Comparison of ENCODE assay signal across 8 cellular contexts in the genomic region with DNA sequence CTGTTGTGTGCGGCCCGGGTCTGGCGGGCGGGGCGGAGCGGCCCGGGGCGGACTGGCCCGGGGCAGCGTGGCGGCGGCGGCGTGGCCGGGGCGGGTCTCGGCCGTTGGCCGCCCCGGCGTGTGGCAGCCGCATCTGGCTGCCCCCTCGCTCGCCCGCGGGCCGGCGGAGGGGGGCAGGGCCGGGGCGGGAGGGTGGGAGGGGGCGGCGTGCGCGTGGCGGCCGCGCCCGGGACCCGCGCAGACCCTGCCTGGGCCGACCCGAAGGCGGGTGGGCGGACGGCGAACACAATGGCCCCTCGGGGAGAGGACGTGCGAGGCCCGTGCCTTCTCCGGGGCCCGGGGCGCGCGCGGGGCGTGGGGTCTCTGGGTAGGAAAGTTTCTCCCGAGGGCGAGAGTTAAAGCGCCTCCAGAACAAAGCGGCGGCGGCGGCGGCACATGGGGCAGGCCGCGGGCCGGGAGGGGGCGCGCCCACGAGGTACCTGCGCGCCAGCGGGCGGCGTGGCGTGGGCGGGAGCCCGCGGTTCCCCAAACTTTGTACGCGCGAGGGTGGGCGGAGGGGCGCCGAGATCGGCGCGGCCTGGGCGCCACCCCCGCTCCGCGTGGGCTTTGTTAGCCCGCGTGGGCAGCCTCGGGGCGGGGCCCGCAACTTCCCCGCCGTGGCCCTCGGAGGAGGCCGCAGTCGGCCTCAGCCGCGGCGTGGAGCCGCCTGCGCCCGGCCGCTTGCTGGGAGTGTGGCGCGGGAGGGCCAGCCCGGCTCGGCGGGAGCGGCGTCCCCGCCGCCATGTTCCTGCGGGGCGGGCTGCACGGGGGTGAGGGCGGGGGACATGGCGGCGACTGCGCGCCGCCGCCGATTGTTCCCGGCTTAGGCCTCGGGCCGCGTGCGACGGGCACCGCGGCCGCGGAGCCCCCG. TPM values are rescaled to one million over a fixed set of nuclear protein-coding genes. Genes with fewer than 3 reads are reported as not detected.
A peak's percentile ranks its signal among the peaks of the same experiment; 100 is the strongest.
DNase-seq lines count a peak whose midpoint lies in the region; ATAC-seq lines count a peak whose summit lies in the region.

No MANE protein-coding gene starts in this region.

- in situ Hi-C loops in SK-MEL-5 (cut with HindIII; ENCODE audit: low pct_unique_long_range_greater_than_20kb, low sequenced_read_pairs) = no loop called here

- intact Hi-C loops in left ventricle myocardium superior (cut with micrococcal nuclease) = no loop called here

- peak; percentile 33 for ATAC-seq in HG03025 (IDR thresholded peaks at IDR 0.05; ENCODE audit: low FRiP score, unreplicated experiment)
- peak; percentile 70 for ATAC-seq in left ventricle myocardium superior

- DNase-seq in NOMO-1 treated with dmso at 0.1 percent for 144 hours (lab: John Stamatoyannopoulos, UW; ENCODE audit: unreplicated experiment) (peak; percentile 38), NOMO-1 treated with DMSO at 0.1 percent for 48 hours (lab: John Stamatoyannopoulos, UW; ENCODE audit: unreplicated experiment) (no peak), SK-MEL-5 (ENCODE audit: low read depth, low spot score) (peak; percentile 30), left ventricle myocardium superior (peak; percentile 70), retina (peak; percentile 46), dedifferentiated amniotic fluid mesenchymal stem cell (ENCODE audit: extremely low spot score) (no peak)
- DNase-seq in activated naive CD8-positive, alpha-beta T cell treated with anti-CD3 and anti-CD28 coated beads, Interleukin-2, amount 50 U/mL, for 16 hours (ENCODE audit: low read depth, low spot score) = peak; percentile 52

RNA-seq across cellular contexts. Expression of a gene that starts 0.8 kb away (rescaled TPM):
- 9.1 and 9.8 TPM in 2 replicates for total RNA-seq in SK-MEL-5 (2014; rRNA removed; shearing (Covaris generic))
- 0.31 TPM in 1 of 2 replicates, not detected in the other for polyA plus RNA-seq in SK-MEL-5 (2015; cell fraction: cytosol; rRNA removed)
- polyA plus RNA-seq in SK-MEL-5 (2015; cell fraction: nucleus; rRNA removed) = 30.2 and 36.4 TPM in 2 replicates
- total RNA-seq in left ventricle myocardium superior = 1.7 TPM

RNA-seq across cellular contexts. Expression of a gene that starts 50.2 kb away (rescaled TPM):
- 0.50 and 2.5 TPM in 2 replicates for total RNA-seq in SK-MEL-5 (2014; rRNA removed; shearing (Covaris generic))
- polyA plus RNA-seq in SK-MEL-5 (2015; cell fraction: cytosol; rRNA removed) = 0.70 and 0.81 TPM in 2 replicates
- 2.3 and 5.3 TPM in 2 replicates for polyA plus RNA-seq in SK-MEL-5 (2015; cell fraction: nucleus; rRNA removed)
- total RNA-seq in left ventricle myocardium superior = 1.8 TPM

Comparison
In these comparisons a context has a peak if more than half of its experiments do, and no peak if none do; other contexts are left out.
1. DNase-seq: peak in NOMO-1 treated with dmso at 0.1 percent for 144 hours (single experiment), SK-MEL-5 (single experiment), activated naive CD8-positive, alpha-beta T cell treated with anti-CD3 and anti-CD28 coated beads, Interleukin-2, amount 50 U/mL, for 16 hours (single experiment), left ventricle myocardium superior (single experiment) and retina (single experiment); none in NOMO-1 treated with DMSO at 0.1 percent for 48 hours (single experiment) and dedifferentiated amniotic fluid mesenchymal stem cell (single experiment).